11 cellular contexts compared by ENCODE assay signal in the genomic region with DNA sequence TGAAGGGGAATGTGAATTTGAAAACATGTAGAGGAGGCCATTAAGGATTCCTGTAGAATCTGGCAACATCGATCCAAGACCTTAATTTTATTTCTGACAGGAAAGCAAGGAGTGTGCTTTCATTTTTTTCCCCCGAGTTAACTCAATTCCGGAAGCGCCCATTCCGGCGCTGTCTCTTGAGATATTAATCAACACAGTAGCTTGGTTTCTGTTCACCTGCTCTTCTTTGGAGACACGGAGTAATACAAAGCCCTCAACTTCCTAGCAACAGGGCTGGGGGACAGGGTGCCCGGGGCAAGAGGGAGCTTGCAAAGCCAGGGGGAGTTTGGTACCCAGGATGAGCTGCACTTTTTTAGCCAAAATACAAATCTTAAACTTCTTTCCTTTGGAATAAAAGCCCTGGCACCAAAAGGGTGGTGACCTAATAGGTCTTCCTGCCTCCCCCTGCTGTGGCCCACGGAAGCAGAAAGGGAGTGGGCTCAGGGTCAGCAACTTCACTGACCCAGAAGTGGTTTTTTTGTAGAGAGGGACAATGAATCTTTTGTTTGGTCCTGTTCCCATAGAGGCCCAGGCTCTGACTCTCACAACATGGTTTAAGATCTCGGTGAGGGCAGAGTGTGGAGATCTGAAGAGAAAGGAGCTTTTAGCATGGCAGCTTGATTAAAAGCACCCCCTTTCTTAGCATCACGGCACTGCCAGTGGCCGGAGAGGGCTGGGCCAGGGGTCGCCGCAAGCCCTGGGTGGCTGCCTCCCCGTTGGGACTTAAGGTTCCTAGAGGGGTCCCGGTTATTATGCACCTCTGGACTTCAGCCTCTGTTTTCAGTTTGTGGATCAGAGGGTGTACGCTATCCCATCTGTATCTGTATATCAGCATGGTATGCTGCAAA.
DNase-seq lines count a peak whose midpoint lies in the region; ATAC-seq, FAIRE-seq and TF ChIP-seq lines count a peak whose summit lies in the region.
"Had no signal": no experiment of that assay in that cellular context is flagged by ENCODE, and none has a peak within 500 bp of the region (broad histone marks: within the 10 kb centered on the region; RNA-seq: fewer than 3 reads in every experiment).

No MANE protein-coding gene starts in this region.

- H3K27ac ChIP-seq in CD8-positive, alpha-beta memory T cell (ENCODE audit: low read depth, low read length) = no peak overlapping the region
- peak overlapping the region; percentile 82 for H3K27ac ChIP-seq in KOPT-K1 (ENCODE audit: low read depth, low read length, poor library complexity, severe bottlenecking)
- H3K27ac ChIP-seq in GM12878 (ENCODE audit: control insufficient read depth, insufficient read depth) = peak overlapping the region; percentile 68

- peaks cover 0 to 9% (median 7%) of the 10 kb centered on the region in 3 donors for H3K36me3 Mint-ChIP-seq in CD8-positive, alpha-beta memory T cell
- peaks cover 0 to 4% (median 2%) of the 10 kb centered on the region in 3 donors for H3K36me3 Mint-ChIP-seq in naive thymus-derived CD8-positive, alpha-beta T cell

- H3K4me1 Mint-ChIP-seq in CD8-positive, alpha-beta memory T cell = peaks cover 22 to 37% (median 36%) of the 10 kb centered on the region in 3 donors
- peaks cover 26 to 54% (median 50%) of the 10 kb centered on the region in 4 donors for H3K4me1 Mint-ChIP-seq in naive thymus-derived CD8-positive, alpha-beta T cell

- H3K4me1 ChIP-seq in CD8-positive, alpha-beta memory T cell (ENCODE audit: insufficient read depth, low read length) = peaks cover 6% of the 10 kb centered on the region
- peaks cover 44% of the 10 kb centered on the region for H3K4me1 ChIP-seq in GM12878 (ENCODE audit: control insufficient read depth, insufficient read depth, low read length)

- H3K9ac ChIP-seq in GM12878 (ENCODE audit: control insufficient read depth, insufficient read depth, low read length) = peak overlapping the region; percentile 54

- H4K20me1 ChIP-seq in GM12878 (ENCODE audit: control insufficient read depth, insufficient read depth) = no peaks in the 10 kb centered on the region

- RAD21 ChIA-PET in GM12878 (lab: Charles Lee; ENCODE audit: unreplicated experiment) = interaction anchor here (0.6 to 1.3 kb wide), 5 partner anchors 11 to 317 kb away, joined by 3 to 5 read pairs (median 3); no protein-coding TSS in a partner anchor

- H3K9me3 Mint-ChIP-seq in CD8-positive, alpha-beta memory T cell = no peaks in the 10 kb centered on the region
- H3K9me3 Mint-ChIP-seq in naive thymus-derived CD8-positive, alpha-beta T cell = no peaks in the 10 kb centered on the region

- WGBS in GM12878 (ENCODE audit: insufficient coverage, insufficient replicate concordance, low lambda C conversion rate, missing lambda C conversion rate) = 65% methylated on average over 17 of the region's 17 CpGs

- H3K4me3 Mint-ChIP-seq in CD8-positive, alpha-beta memory T cell = peak overlapping the region in 2 of 7 donors; percentile 29 to 59
- peak overlapping the region; percentile 22 to 78 (median 66) for H3K4me3 Mint-ChIP-seq in naive thymus-derived CD8-positive, alpha-beta T cell

- TF ChIP-seq RAD21 in GM12878 (IDR thresholded peaks at IDR 0.05; ENCODE audit: insufficient read depth, low read depth, low read length) = no peak

- H3K27ac Mint-ChIP-seq in CD8-positive, alpha-beta memory T cell = peak overlapping the region in 5 of 8 donors; percentile 50 to 80 (median 62)
- peak overlapping the region; percentile 41 to 86 (median 78) for H3K27ac Mint-ChIP-seq in naive thymus-derived CD8-positive, alpha-beta T cell

- peak overlapping the region; percentile 28; the same call in 1 of the 2 replicates for H2AFZ ChIP-seq in GM12878 (ENCODE audit: control insufficient read depth, low read depth, low read length)

- TF ChIP-seq CTCF in GM12878 (IDR thresholded peaks at IDR 0.05 in 2 of 3, conservative IDR thresholded peaks at IDR 0.05 in 1 of 3; ENCODE audit: control insufficient read depth in 2 of 3, extremely low read depth in 1 of 3, insufficient read depth in 1 of 3, low read depth in 3 of 3, low read length in 3 of 3) = no peak

- no peaks in the 10 kb centered on the region for H3K36me3 ChIP-seq in CD8-positive, alpha-beta memory T cell (ENCODE audit: insufficient read depth, low read length)
- H3K36me3 ChIP-seq in KOPT-K1 (ENCODE audit: insufficient read depth, low read length) = peaks cover 52% of the 10 kb centered on the region
- H3K36me3 ChIP-seq in GM12878 (ENCODE audit: control insufficient read depth in 2 of 2, insufficient read depth in 2 of 2, low read length in 1 of 2) = peaks cover 0 to 11% of the 10 kb centered on the region in 2 experiments

- SMC1A ChIA-PET in GM12878 (lab: Charles Lee; ENCODE audit: uncharacterized antibody, unreplicated experiment) = interaction anchor here (0.9 to 6.5 kb wide), 14 partner anchors 10 to 296 kb away, joined by 3 to 34 read pairs (median 4); no protein-coding TSS in a partner anchor

- H3K79me2 ChIP-seq in GM12878 (ENCODE audit: control insufficient read depth, insufficient read depth, low read length) = no peaks in the 10 kb centered on the region; the same call in none of the 2 replicates

- intact Hi-C loops in GM12878 (cut with micrococcal nuclease; ENCODE audit: unreplicated experiment) = no loop called here

- peak; percentile 23 for FAIRE-seq in GM12878 (lab: Jason Lieb, UNC)
- FAIRE-seq: TTC549 had no signal

- peak overlapping the region; percentile 71; the same call in 1 of the 2 replicates for H3K4me2 ChIP-seq in GM12878 (ENCODE audit: control insufficient read depth, insufficient read depth)

- TF ChIP-seq POLR2A in GM12878 (IDR thresholded peaks at IDR 0.05; ENCODE audit: low read depth, low read length) = no peak

- H3K27me3 ChIP-seq in CD8-positive, alpha-beta memory T cell (ENCODE audit: insufficient read depth, low read length, poor library complexity, severe bottlenecking) = no peaks in the 10 kb centered on the region
- no peaks in the 10 kb centered on the region for H3K27me3 ChIP-seq in GM12878 (replicated peaks in 1 of 2; ENCODE audit: control insufficient read depth in 2 of 2, insufficient read depth in 2 of 2, low read length in 1 of 2)

- CTCF ChIA-PET in CD8-positive, alpha-beta memory T cell (lab: Charles Lee) = no interaction called here
- CTCF ChIA-PET in GM12878 (lab: Yijun Ruan, JAX) = interaction anchor here (0.6 to 2.9 kb wide), 6 partner anchors 11 to 294 kb away, joined by 3 to 17 read pairs (median 4); no protein-coding TSS in a partner anchor

- POLR2A ChIA-PET in CD8-positive, alpha-beta memory T cell (lab: Charles Lee) = no interaction called here
- POLR2A ChIA-PET in GM12878 (lab: Charles Lee) = interaction anchor here (1.4 to 1.8 kb wide), 2 partner anchors 11 to 12 kb away, joined by 6 read pairs; no protein-coding TSS in a partner anchor
- POLR2A ChIA-PET in naive thymus-derived CD8-positive, alpha-beta T cell (lab: Charles Lee) = no interaction called here

- no TSS peak for BruUV-seq in GM12878 (replicated peaks; lab: Mats Ljungman, UMichigan)

- H3K4me3 ChIP-seq in CD8-positive, alpha-beta memory T cell (ENCODE audit: low read length) = no peak overlapping the region
- peak overlapping the region; percentile 20; the same call in 1 of the 2 replicates for H3K4me3 ChIP-seq in GM12878

- H3K9me3 ChIP-seq in CD8-positive, alpha-beta memory T cell (ENCODE audit: low read length) = no peaks in the 10 kb centered on the region
- H3K9me3 ChIP-seq in KOPT-K1 (ENCODE audit: insufficient read depth, low read length, poor library complexity, severe bottlenecking) (no peaks in the 10 kb centered on the region), GM12878 (replicated peaks; ENCODE audit: control insufficient read depth, insufficient read depth, low read length) (no peaks in the 10 kb centered on the region; the same call in 2 of the 3 replicates)

- in situ Hi-C loops in GM12878 (cut with MboI) = no loop called here

- no peak for DNase-seq in CD8-positive, alpha-beta memory T cell
- DNase-seq in GM12878 (ENCODE audit: low read depth, low spot score) (no peak), T1000 (lab: John Stamatoyannopoulos, UW) (no peak), SIG-M5 treated with dmso at 0.1 percent for 504 hours (lab: John Stamatoyannopoulos, UW; ENCODE audit: unreplicated experiment) (no peak), GM03348 (ENCODE audit: low spot score) (no peak)
- DNase-seq in naive thymus-derived CD8-positive, alpha-beta T cell = no peak
- DNase-seq: central memory CD4-positive, alpha-beta T cell; NCI-H345 had no signal

- 0 out of 4 replicates have a peak, but pooled peaks of 1 of the 2 experiments have one; percentile 15 for TF ChIP-seq EP300 in GM12878 (IDR thresholded peaks at IDR 0.05; ENCODE audit: borderline replicate concordance in 1 of 2, control insufficient read depth in 1 of 2, low read depth in 2 of 2, low read length in 2 of 2)

- H3K27me3 Mint-ChIP-seq in CD8-positive, alpha-beta memory T cell = no peaks in the 10 kb centered on the region
- no peaks in the 10 kb centered on the region for H3K27me3 Mint-ChIP-seq in naive thymus-derived CD8-positive, alpha-beta T cell

- ATAC-seq in GM12878 = peak; percentile 65
- ATAC-seq in naive thymus-derived CD8-positive, alpha-beta T cell = peak; percentile 28 to 63
- ATAC-seq in GM21515 (IDR thresholded peaks at IDR 0.05; ENCODE audit: unreplicated experiment) = no peak

TF ChIP-seq in GM12878, 131 proteins besides CTCF, POLR2A, EP300 and RAD21 (continues in another document):
- TF ChIP-seq, protein P1, sequence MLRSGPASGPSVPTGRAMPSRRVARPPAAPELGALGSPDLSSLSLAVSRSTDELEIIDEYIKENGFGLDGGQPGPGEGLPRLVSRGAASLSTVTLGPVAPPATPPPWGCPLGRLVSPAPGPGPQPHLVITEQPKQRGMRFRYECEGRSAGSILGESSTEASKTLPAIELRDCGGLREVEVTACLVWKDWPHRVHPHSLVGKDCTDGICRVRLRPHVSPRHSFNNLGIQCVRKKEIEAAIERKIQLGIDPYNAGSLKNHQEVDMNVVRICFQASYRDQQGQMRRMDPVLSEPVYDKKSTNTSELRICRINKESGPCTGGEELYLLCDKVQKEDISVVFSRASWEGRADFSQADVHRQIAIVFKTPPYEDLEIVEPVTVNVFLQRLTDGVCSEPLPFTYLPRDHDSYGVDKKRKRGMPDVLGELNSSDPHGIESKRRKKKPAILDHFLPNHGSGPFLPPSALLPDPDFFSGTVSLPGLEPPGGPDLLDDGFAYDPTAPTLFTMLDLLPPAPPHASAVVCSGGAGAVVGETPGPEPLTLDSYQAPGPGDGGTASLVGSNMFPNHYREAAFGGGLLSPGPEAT (IDR thresholded peaks at IDR 0.05; ENCODE audit: low read depth) = no peak
- TF ChIP-seq ZBED1 (IDR thresholded peaks at IDR 0.05; ENCODE audit: borderline replicate concordance) = no peak
- no peak for TF ChIP-seq TAF1 (IDR thresholded peaks at IDR 0.05; ENCODE audit: borderline replicate concordance, low read depth, low read length)
- peak; percentile 68 for TF ChIP-seq NR2F1 (conservative IDR thresholded peaks at IDR 0.05)
- no peak for TF ChIP-seq SPI1 (IDR thresholded peaks at IDR 0.05; ENCODE audit: borderline replicate concordance, insufficient read depth, low read depth, low read length)
- TF ChIP-seq ZZZ3 (IDR thresholded peaks at IDR 0.05; ENCODE audit: control insufficient read depth, insufficient read length, low read depth) = no peak
